ENCODE assay signal across 8 cellular contexts in genomic region chr7:92833766-92834605, GRCh38. TPM values are rescaled to one million over a fixed set of nuclear protein-coding genes. Genes with fewer than 3 reads are reported as not detected.
A peak's percentile ranks its signal among the peaks of the same experiment; 100 is the strongest.
DNase-seq lines count a peak whose midpoint lies in the region; ATAC-seq and TF ChIP-seq lines count a peak whose summit lies in the region.

No MANE protein-coding gene starts in this region.

- H3K4me3 ChIP-seq in AG09309 (ENCODE audit: control insufficient read depth, low read depth, low read length) (peak overlapping the region; percentile 84), endocrine pancreas (ENCODE audit: control insufficient read depth, insufficient read depth, low read length) (peak overlapping the region; percentile 73)

- peak overlapping the region; percentile 94 for H3K9ac ChIP-seq in endocrine pancreas (ENCODE audit: control insufficient read depth, insufficient read depth, low read length)

- peaks cover 19% of the 10 kb centered on the region for H3K4me1 ChIP-seq in endocrine pancreas (ENCODE audit: control insufficient read depth, insufficient read depth, low read length)

- peak; percentile 35 for TF ChIP-seq CTCF in AG09309 (IDR thresholded peaks at IDR 0.05; ENCODE audit: control insufficient read depth, insufficient read depth, low read depth, low read length, missing control alignments)

- DNase-seq in AG09309 (ENCODE audit: low read depth) (no peak), NCI-H774 (lab: John Stamatoyannopoulos, UW) (peak; percentile 30), mesenteric fat pad (ENCODE audit: low spot score) (peak; percentile 93)
- peak; percentile 58 to 64 (median 62) for DNase-seq in activated CD8-positive, alpha-beta memory T cell treated with anti-CD3 and anti-CD28 coated beads for 48 hours (ENCODE audit: low read depth in 2 of 3, low spot score in 2 of 3)
- peak; percentile 80 to 85 for DNase-seq in stimulated activated CD8-positive, alpha-beta memory T cell treated with anti-CD3 and anti-CD28 coated beads, Interleukin-2, amount 100 ng/mL, for 48 hours (ENCODE audit: low read depth in 2 of 2)

- no peaks in the 10 kb centered on the region for H3K36me3 ChIP-seq in endocrine pancreas (ENCODE audit: control insufficient read depth, insufficient read depth, low read length)

- H3K27me3 ChIP-seq in endocrine pancreas (ENCODE audit: control insufficient read depth, insufficient read depth, low read length) = no peaks in the 10 kb centered on the region

- H3K9me3 ChIP-seq in endocrine pancreas (ENCODE audit: control insufficient read depth, low read length) = no peaks in the 10 kb centered on the region

- ATAC-seq in GM18508 (IDR thresholded peaks at IDR 0.05; ENCODE audit: insufficient read depth, unreplicated experiment) (peak; percentile 31), HG02973 (IDR thresholded peaks at IDR 0.05; ENCODE audit: unreplicated experiment) (peak; percentile 42)

RNA-seq across cellular contexts. Expression of gene CDK6, which starts 2.4 kb away (rescaled TPM):
- total RNA-seq in mesenteric fat pad = 17.1 TPM
